Comparison of ENCODE assay signal across 8 cellular contexts in the genomic region with DNA sequence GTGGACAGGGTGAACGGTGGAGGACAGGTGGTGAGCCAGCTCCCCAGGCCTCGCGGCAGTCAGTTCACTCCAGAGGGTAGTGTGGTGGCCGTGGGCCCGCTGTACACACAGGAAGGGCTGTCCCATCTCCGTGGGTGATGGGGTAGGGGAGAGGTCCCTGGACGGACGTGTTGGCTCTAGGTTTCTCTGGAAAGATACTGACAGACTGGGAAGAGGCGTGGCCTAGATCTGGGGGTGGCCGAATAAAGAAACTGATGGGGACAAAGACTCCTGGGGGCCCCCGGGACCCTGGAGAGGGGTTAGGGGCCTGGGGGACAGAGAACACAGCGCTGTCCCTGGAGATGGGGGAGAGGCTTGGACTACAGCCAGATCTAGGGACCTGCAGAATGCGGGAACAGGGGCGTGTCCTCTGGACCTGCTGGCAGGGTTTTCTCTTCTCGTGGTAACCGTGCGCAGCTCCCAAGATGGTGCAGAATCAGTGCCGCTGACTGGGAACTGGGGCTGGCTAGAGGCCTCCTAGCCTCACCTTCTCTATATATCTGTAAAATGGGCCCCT. TPM values are rescaled to one million over a fixed set of nuclear protein-coding genes. Genes with fewer than 3 reads are reported as not detected.
DNase-seq lines count a peak whose midpoint lies in the region; ATAC-seq and TF ChIP-seq lines count a peak whose summit lies in the region.

No MANE protein-coding gene starts in this region.

- no peaks in the 10 kb centered on the region for H3K27me3 Mint-ChIP-seq in T-helper 2 cell treated with Interferon-gamma antibody and Interleukin-4, amounts not matched to agents 5 μg/mL and 100 μg/mL, for 36 hours (ENCODE audit: low read depth)
- no peaks in the 10 kb centered on the region for H3K27me3 Mint-ChIP-seq in T-cell

- POLR2A ChIA-PET in T-cell (lab: Charles Lee) = interaction anchor here in 1 of 2 donors (1.0 kb wide), 1 partner anchor 19 kb away, joined by 3 read pairs; no protein-coding TSS in a partner anchor

- H3K27ac Mint-ChIP-seq in T-helper 2 cell treated with Interferon-gamma antibody and Interleukin-4, amounts not matched to agents 5 μg/mL and 100 μg/mL, for 36 hours = peak overlapping the region; percentile 65
- H3K27ac Mint-ChIP-seq in T-cell = peak overlapping the region; percentile 84 to 88

- no peaks in the 10 kb centered on the region for H3K9me3 Mint-ChIP-seq in T-helper 2 cell treated with Interferon-gamma antibody and Interleukin-4, amounts not matched to agents 5 μg/mL and 100 μg/mL, for 36 hours
- H3K9me3 Mint-ChIP-seq in T-cell = no peaks in the 10 kb centered on the region

- H3K9me3 ChIP-seq in cardiac muscle cell (ENCODE audit: low read depth) = no peaks in the 10 kb centered on the region

- H3K36me3 Mint-ChIP-seq in T-helper 2 cell treated with Interferon-gamma antibody and Interleukin-4, amounts not matched to agents 5 μg/mL and 100 μg/mL, for 36 hours (ENCODE audit: low read depth) = peaks cover 2% of the 10 kb centered on the region
- H3K36me3 Mint-ChIP-seq in T-cell = no peaks in the 10 kb centered on the region

- DNase-seq in T-helper 2 cell treated with Interferon-gamma antibody and Interleukin-4, amounts not matched to agents 5 μg/mL and 100 μg/mL, for 36 hours (ENCODE audit: low spot score) = no peak
- DNase-seq in T-helper 2 cell = no peak
- DNase-seq in T-cell = no peak
- DNase-seq in cardiac muscle cell (ENCODE audit: low read depth in 1 of 2, low spot score in 1 of 2) = no peak
- no peak for DNase-seq in Kasumi-1 (lab: John Stamatoyannopoulos, UW)
- no peak for DNase-seq in stimulated activated CD4-positive, alpha-beta T cell treated with anti-CD3 and anti-CD28 coated beads, Interleukin-4, amount 100 ng/mL, for 4 hours
- no peak for DNase-seq in activated CD4-positive, alpha-beta T cell treated with anti-CD3 and anti-CD28 coated beads for 4 hours

- no peak for ATAC-seq in T-cell (replicated peaks in 1 of 4)

- no peaks in the 10 kb centered on the region for H3K27me3 ChIP-seq in cardiac muscle cell

- peak overlapping the region; percentile 64 for H3K27ac ChIP-seq in cardiac muscle cell
- H3K27ac ChIP-seq in skin epidermis = peak overlapping the region in 10 of 21 experiments; percentile 6 to 83 (median 48)

- H3K4me1 ChIP-seq in cardiac muscle cell (ENCODE audit: low read depth) = peaks cover 6% of the 10 kb centered on the region

- no peaks in the 10 kb centered on the region for H3K36me3 ChIP-seq in cardiac muscle cell

- H3K4me3 ChIP-seq in cardiac muscle cell (peak overlapping the region; percentile 47), skin epidermis (peak overlapping the region; percentile 35 to 58 (median 42))

- CTCF ChIA-PET in T-cell (lab: Charles Lee) = interaction anchor here in 1 of 2 donors (0.7 to 1.2 kb wide), 2 partner anchors 17 to 71 kb away, joined by 3 read pairs; partner anchors contain the start of gene MYO1F

- no peak for TF ChIP-seq CTCF in cardiac muscle cell (IDR thresholded peaks at IDR 0.05; ENCODE audit: low read depth, low read length)

- H3K4me3 Mint-ChIP-seq in T-helper 2 cell treated with Interferon-gamma antibody and Interleukin-4, amounts not matched to agents 5 μg/mL and 100 μg/mL, for 36 hours = peak overlapping the region; percentile 89
- peak overlapping the region; percentile 86 to 92 (median 88) for H3K4me3 Mint-ChIP-seq in T-cell

- H3K4me1 Mint-ChIP-seq in T-helper 2 cell treated with Interferon-gamma antibody and Interleukin-4, amounts not matched to agents 5 μg/mL and 100 μg/mL, for 36 hours (ENCODE audit: low read depth) = peaks cover 14% of the 10 kb centered on the region
- peaks cover 11 to 22% (median 16%) of the 10 kb centered on the region in 3 donors for H3K4me1 Mint-ChIP-seq in T-cell

RNA-seq across cellular contexts. Expression of gene PRAM1, which starts 4.0 kb away (rescaled TPM):
- 1 to 10 TPM; 2.2 to 5.1 (median 3.8) TPM for total RNA-seq in T-cell
- total RNA-seq in cardiac muscle cell = 0.33 and 1.2 TPM in 2 replicates
- polyA plus RNA-seq in cardiac muscle cell = 0.22 and 1.2 TPM in 2 replicates

RNA-seq across cellular contexts. Expression of gene ZNF414, which starts 7.5 kb away (rescaled TPM):
- total RNA-seq in T-cell = 10 to 100 TPM; 34.4 to 78.6 (median 67.2) TPM
- total RNA-seq in cardiac muscle cell = 21.1 and 50.7 TPM in 2 replicates
- polyA plus RNA-seq in cardiac muscle cell = 64.2 and 82.2 TPM in 2 replicates
